ENCODE assay signal across 13 cellular contexts in genomic region chr2:161004379-161004778, GRCh38.
DNase-seq lines count a peak whose midpoint lies in the region; ATAC-seq and TF ChIP-seq lines count a peak whose summit lies in the region.
"Had no signal": no experiment of that assay in that cellular context is flagged by ENCODE, and none has a peak within 500 bp of the region (broad histone marks: within the 10 kb centered on the region; RNA-seq: fewer than 3 reads in every experiment).

No MANE protein-coding gene starts in this region.

- H3K27me3 ChIP-seq in DND-41 (ENCODE audit: insufficient read depth, low read length, poor library complexity) (no peaks in the 10 kb centered on the region), adipocyte (replicated peaks; ENCODE audit: control insufficient read depth, insufficient read depth, low read length) (no peaks in the 10 kb centered on the region), mesenchymal stem cell (ENCODE audit: control insufficient read depth in 1 of 2, insufficient read depth in 1 of 2, low read length in 2 of 2) (no peaks in the 10 kb centered on the region)
- H3K27me3 ChIP-seq: transverse colon had no signal

- no peaks in the 10 kb centered on the region for H3K36me3 ChIP-seq in DND-41 (ENCODE audit: insufficient read depth, low read length)
- H3K36me3 ChIP-seq in HEK293 (ENCODE audit: control insufficient read depth in 2 of 2, insufficient read depth in 1 of 2, low read length in 2 of 2), result no peaks in the 10 kb centered on the region
- H3K36me3 ChIP-seq in adipocyte (ENCODE audit: control insufficient read depth, insufficient read depth, low read length, severe bottlenecking), result no peaks in the 10 kb centered on the region
- no peaks in the 10 kb centered on the region for H3K36me3 ChIP-seq in mesenchymal stem cell (ENCODE audit: control insufficient read depth in 1 of 2, insufficient read depth in 2 of 2, low read depth in 1 of 2, low read length in 2 of 2)
- H3K36me3 ChIP-seq: transverse colon had no signal

- no peaks in the 10 kb centered on the region for H3K4me1 Mint-ChIP-seq in activated CD4-positive, alpha-beta T cell treated with anti-CD3 and anti-CD28 coated beads for 36 hours
- H3K4me1 Mint-ChIP-seq: central memory CD8-positive, alpha-beta T cell had no signal

- H2AFZ ChIP-seq in DND-41 (ENCODE audit: low read depth, low read length), result no peak overlapping the region
- no peak overlapping the region for H2AFZ ChIP-seq in mesenchymal stem cell (ENCODE audit: low read depth, low read length)

- no peak overlapping the region for H3K23ac ChIP-seq in mesenchymal stem cell (ENCODE audit: low read length in 2 of 2)

- no peaks in the 10 kb centered on the region for H3K36me3 Mint-ChIP-seq in activated CD4-positive, alpha-beta T cell treated with anti-CD3 and anti-CD28 coated beads for 36 hours (ENCODE audit: low read depth)

- no peak overlapping the region for H2BK12ac ChIP-seq in mesenchymal stem cell (ENCODE audit: low read length in 2 of 2)

- H3K4me3 ChIP-seq in DND-41 (ENCODE audit: low read depth in 1 of 2, low read length in 2 of 2) (no peak overlapping the region), HEK293 (ENCODE audit: low read depth, low read length) (no peak overlapping the region), adipocyte (ENCODE audit: low read length) (no peak overlapping the region), mesenchymal stem cell (ENCODE audit: insufficient read depth in 1 of 2, low read depth in 1 of 2, low read length in 2 of 2) (no peak overlapping the region)
- H3K4me3 ChIP-seq: transverse colon had no signal

- no peak overlapping the region for H3K27ac Mint-ChIP-seq in activated CD4-positive, alpha-beta T cell treated with anti-CD3 and anti-CD28 coated beads for 36 hours

- H3K9me3 ChIP-seq in DND-41 (ENCODE audit: insufficient read depth, low read length, severe bottlenecking) (no peaks in the 10 kb centered on the region), HEK293 (ENCODE audit: control insufficient read depth, insufficient read depth, low read depth, low read length) (no peaks in the 10 kb centered on the region), adipocyte (ENCODE audit: control insufficient read depth, low read length) (no peaks in the 10 kb centered on the region), mesenchymal stem cell (ENCODE audit: control insufficient read depth, low read length) (no peaks in the 10 kb centered on the region)
- H3K9me3 ChIP-seq: transverse colon had no signal

- H4K91ac ChIP-seq in mesenchymal stem cell (ENCODE audit: low read length), result no peak overlapping the region

- H3K79me1 ChIP-seq in mesenchymal stem cell (replicated peaks; ENCODE audit: low read length, poor library complexity, severe bottlenecking), result no peaks in the 10 kb centered on the region

- POLR2A ChIA-PET in HEK293 (lab: Yijun Ruan, JAX), result no interaction called here
- POLR2A ChIA-PET in activated CD4-positive, alpha-beta T cell treated with anti-CD3 and anti-CD28 coated beads for 36 hours (lab: Charles Lee), result no interaction called here

- no peaks in the 10 kb centered on the region for H3K79me2 ChIP-seq in DND-41 (ENCODE audit: insufficient read depth, low read length)

- no peaks in the 10 kb centered on the region for H4K20me1 ChIP-seq in DND-41 (ENCODE audit: insufficient read depth, low read length)

- DNase-seq in DND-41 (no peak), adipocyte (ENCODE audit: low read depth) (peak; percentile 74), mesenchymal stem cell (no peak)
- no peak for DNase-seq in activated CD4-positive, alpha-beta T cell treated with anti-CD3 and anti-CD28 coated beads for 36 hours
- no peak for DNase-seq in stimulated activated CD4-positive, alpha-beta T cell treated with anti-CD3 and anti-CD28 coated beads, Interleukin-4, amount 100 ng/mL, for 24 hours
- no peak for DNase-seq in activated T-cell treated with anti-CD3 and anti-CD28 coated beads, Interleukin-2, amount 50 U/mL, for 1 hour
- DNase-seq: activated CD4-positive, CD25-positive, alpha-beta regulatory T cell treated with anti-CD3 and anti-CD28 coated beads, Interleukin-2, amount 50 U/mL, for 72 hours; islet precursor cell; NCI-H446 treated with DMSO at 0.1 percent for 48 hours; transverse colon had no signal

- no peak overlapping the region for H3K4me3 Mint-ChIP-seq in activated CD4-positive, alpha-beta T cell treated with anti-CD3 and anti-CD28 coated beads for 36 hours
- H3K4me3 Mint-ChIP-seq: central memory CD8-positive, alpha-beta T cell had no signal

- intact Hi-C loops in activated CD4-positive, alpha-beta T cell treated with anti-CD3 and anti-CD28 coated beads for 36 hours (cut with DNase I, micrococcal nuclease), result no loop called here

- H3K9ac ChIP-seq in DND-41 (ENCODE audit: low read depth, low read length) (no peak overlapping the region), adipocyte (ENCODE audit: low read length) (no peak overlapping the region), mesenchymal stem cell (ENCODE audit: low read length) (peak overlapping the region; percentile 34)

- H3K4me1 ChIP-seq in DND-41 (ENCODE audit: insufficient read depth, low read length) (no peaks in the 10 kb centered on the region), HEK293 (ENCODE audit: control insufficient read depth, insufficient read depth, low read length) (no peaks in the 10 kb centered on the region), adipocyte (ENCODE audit: control insufficient read depth, insufficient read depth, low read length) (peaks cover 14% of the 10 kb centered on the region), mesenchymal stem cell (ENCODE audit: control insufficient read depth, insufficient read depth, low read depth, low read length) (no peaks in the 10 kb centered on the region)
- H3K4me1 ChIP-seq: transverse colon had no signal

- no peak overlapping the region for H3K4ac ChIP-seq in mesenchymal stem cell (ENCODE audit: low read depth in 1 of 2, low read length in 2 of 2)

- no peak overlapping the region for H2BK15ac ChIP-seq in mesenchymal stem cell (ENCODE audit: low read depth, poor library complexity, severe bottlenecking)

- H3K9me3 Mint-ChIP-seq in activated CD4-positive, alpha-beta T cell treated with anti-CD3 and anti-CD28 coated beads for 36 hours (ENCODE audit: low read depth), result no peaks in the 10 kb centered on the region
- H3K9me3 Mint-ChIP-seq: central memory CD8-positive, alpha-beta T cell had no signal

- H3K27me3 Mint-ChIP-seq in activated CD4-positive, alpha-beta T cell treated with anti-CD3 and anti-CD28 coated beads for 36 hours, result peaks cover 2% of the 10 kb centered on the region

- no peak overlapping the region for H3K18ac ChIP-seq in mesenchymal stem cell (ENCODE audit: low read depth in 1 of 2, low read length in 2 of 2)

- H3K14ac ChIP-seq in mesenchymal stem cell (ENCODE audit: low read length in 2 of 2), result no peak overlapping the region

- TF ChIP-seq CTCF in DND-41 (IDR thresholded peaks at IDR 0.05; ENCODE audit: borderline replicate concordance, extremely low read depth, low read length, poor library complexity, severe bottlenecking), result peak; percentile 59
- TF ChIP-seq CTCF in HEK293 (tag by site-specific recombination; IDR thresholded peaks at IDR 0.05), result no peak

- CTCF ChIA-PET in HEK293 (lab: Yijun Ruan, JAX), result interaction anchor here (0.7 to 3.6 kb wide), 18 partner anchors 9 to 916 kb away, joined by 3 to 21 read pairs (median 4); no protein-coding TSS in a partner anchor
- CTCF ChIA-PET in activated CD4-positive, alpha-beta T cell treated with anti-CD3 and anti-CD28 coated beads for 36 hours (lab: Charles Lee), result interaction anchor here (0.8 to 2.3 kb wide), 9 partner anchors 8 to 894 kb away, joined by 3 to 10 read pairs (median 3); no protein-coding TSS in a partner anchor

- H3K4me2 ChIP-seq in DND-41 (ENCODE audit: insufficient read depth, low read length), result no peak overlapping the region
- H3K4me2 ChIP-seq in mesenchymal stem cell (ENCODE audit: low read length, poor library complexity, severe bottlenecking), result no peak overlapping the region

- ATAC-seq in DND-41 (ENCODE audit: insufficient read depth, low read depth), result no peak
- no peak for ATAC-seq in HG02852 (IDR thresholded peaks at IDR 0.05; ENCODE audit: unreplicated experiment)
- no peak for ATAC-seq in activated CD4-positive, alpha-beta T cell treated with anti-CD3 and anti-CD28 coated beads for 36 hours

- no peak overlapping the region for H4K8ac ChIP-seq in mesenchymal stem cell (ENCODE audit: low read length)

- no CpG with 5 or more reads among the region's 2 CpGs for WGBS in mesenchymal stem cell

- no peak overlapping the region for H2AK5ac ChIP-seq in mesenchymal stem cell (ENCODE audit: low read length, severe bottlenecking)

- H2BK5ac ChIP-seq in mesenchymal stem cell (ENCODE audit: low read depth, low read length, poor library complexity, severe bottlenecking), result no peak overlapping the region

- no peak overlapping the region for H2BK120ac ChIP-seq in mesenchymal stem cell (ENCODE audit: low read depth, low read length)

- no peak overlapping the region for H3K27ac ChIP-seq in DND-41 (ENCODE audit: low read length)
- no peak overlapping the region for H3K27ac ChIP-seq in HEK293 (ENCODE audit: extremely low read depth, low read depth, low read length)
- H3K27ac ChIP-seq in mesenchymal stem cell (ENCODE audit: low read length, poor library complexity, severe bottlenecking), result no peak overlapping the region
- H3K27ac ChIP-seq: transverse colon had no signal

TF ChIP-seq in HEK293, 187 proteins besides CTCF, POLR2A, EP300 and RAD21 (continues in another document):
- TF ChIP-seq PRDM4 (tag by site-specific recombination; IDR thresholded peaks at IDR 0.05) (no peak), ZNF654 (tag by site-specific recombination; IDR thresholded peaks at IDR 0.05; ENCODE audit: low read depth) (peak; percentile 30; the same call in 1 of the 2 replicates), ZNF610 (tag by site-specific recombination; IDR thresholded peaks at IDR 0.05; ENCODE audit: borderline replicate concordance) (no peak)
